ENCODE assay signal across 8 cellular contexts in genomic region chr12:128969480-128970055, GRCh38.
DNase-seq lines count a peak whose midpoint lies in the region; ATAC-seq and TF ChIP-seq lines count a peak whose summit lies in the region.

No MANE protein-coding gene starts in this region.

- peak overlapping the region; percentile 89 for H2AFZ ChIP-seq in neural progenitor cell (replicated peaks)

- no peak overlapping the region for H3K27ac ChIP-seq in neural progenitor cell

- H3K9me3 Mint-ChIP-seq in chondrocyte (ENCODE audit: low read depth) (peaks cover 6% of the 10 kb centered on the region), neural progenitor cell (no peaks in the 10 kb centered on the region)

- peak overlapping the region; percentile 31 for H3K4me3 ChIP-seq in neural progenitor cell

- H3K27ac Mint-ChIP-seq in chondrocyte (ENCODE audit: unreplicated experiment) (no peak overlapping the region), neural progenitor cell (no peak overlapping the region)

- H3K4me1 Mint-ChIP-seq in chondrocyte (ENCODE audit: low read depth) (no peaks in the 10 kb centered on the region), neural progenitor cell (peaks cover 56% of the 10 kb centered on the region)

- no peak overlapping the region for H3K9ac ChIP-seq in neural progenitor cell

- no peaks in the 10 kb centered on the region for H3K79me2 ChIP-seq in neural progenitor cell (ENCODE audit: low read depth)

- peaks cover 26% of the 10 kb centered on the region for H3K4me1 ChIP-seq in neural progenitor cell

- ATAC-seq in GM19351 (IDR thresholded peaks at IDR 0.05; ENCODE audit: unreplicated experiment) (peak; percentile 93), HG03378 (IDR thresholded peaks at IDR 0.05; ENCODE audit: unreplicated experiment) (peak; percentile 87)

- H4K20me1 ChIP-seq in neural progenitor cell (ENCODE audit: low read depth), result no peaks in the 10 kb centered on the region

- H3K4me3 Mint-ChIP-seq in chondrocyte (ENCODE audit: unreplicated experiment), result no peak overlapping the region
- peak overlapping the region; percentile 41 for H3K4me3 Mint-ChIP-seq in neural progenitor cell

- peaks cover 45% of the 10 kb centered on the region for H3K27me3 Mint-ChIP-seq in chondrocyte (ENCODE audit: low read depth)
- peaks cover 23% of the 10 kb centered on the region for H3K27me3 Mint-ChIP-seq in neural progenitor cell (ENCODE audit: insufficient read depth, low read depth)

- peak; percentile 92 for DNase-seq in DMS79 (lab: John Stamatoyannopoulos, UW)
- peak; percentile 85 for DNase-seq in NCI-H748 treated with DMSO at 0.1 percent for 48 hours (lab: John Stamatoyannopoulos, UW)
- DNase-seq in chondrocyte (ENCODE audit: low spot score), result peak; percentile 75
- peak; percentile 88 for DNase-seq in neural progenitor cell (ENCODE audit: low spot score)
- DNase-seq in 8988T, result no peak
- DNase-seq in T1000 (lab: John Stamatoyannopoulos, UW), result no peak

- H3K27me3 ChIP-seq in neural progenitor cell, result peaks cover 19% of the 10 kb centered on the region

- peak overlapping the region; percentile 73 for H3K4me2 ChIP-seq in neural progenitor cell

- no peaks in the 10 kb centered on the region for H3K36me3 ChIP-seq in neural progenitor cell

- H3K36me3 Mint-ChIP-seq in chondrocyte (ENCODE audit: low read depth) (peaks cover 2% of the 10 kb centered on the region), neural progenitor cell (no peaks in the 10 kb centered on the region)

- TF ChIP-seq CTCF in chondrocyte (IDR thresholded peaks at IDR 0.05) (peak; percentile 78), neural progenitor cell (IDR thresholded peaks at IDR 0.05) (peak; percentile 75)

- H3F3A ChIP-seq in neural progenitor cell (ENCODE audit: low read depth), result peaks cover 8% of the 10 kb centered on the region

- H3K9me3 ChIP-seq in neural progenitor cell (ENCODE audit: low read depth), result no peaks in the 10 kb centered on the region

Comparison
In these comparisons a context has a peak if more than half of its experiments do, and no peak if none do; other contexts are left out.
1. DNase-seq: peak in DMS79 (single experiment), NCI-H748 treated with DMSO at 0.1 percent for 48 hours (single experiment), chondrocyte (single experiment) and neural progenitor cell (single experiment); none in 8988T (single experiment) and T1000 (single experiment).